In the genomic region with DNA sequence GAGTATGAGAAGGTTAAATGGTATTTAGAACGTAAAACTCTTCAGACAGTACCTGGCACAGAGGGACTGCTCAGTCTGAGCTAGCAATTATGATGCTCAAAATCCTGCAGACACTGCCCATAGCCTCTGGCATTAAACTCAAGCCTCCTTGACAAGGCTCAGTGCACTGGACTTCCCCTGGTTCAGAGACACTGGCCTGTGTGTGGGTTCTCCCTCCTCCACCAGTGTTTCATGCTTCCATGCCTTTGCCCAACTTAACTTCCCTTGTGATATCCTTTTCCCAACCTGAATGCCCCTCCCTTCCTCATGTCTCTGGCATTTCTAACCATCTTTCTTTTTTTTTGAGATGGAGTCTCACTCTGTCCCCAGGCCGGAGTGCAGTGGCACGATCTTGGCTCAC, we compare ENCODE assay signal across 18 cellular contexts.
"Had no signal": no experiment of that assay in that cellular context is flagged by ENCODE, and none has a peak within 500 bp of the region (broad histone marks: within the 10 kb centered on the region; RNA-seq: fewer than 3 reads in every experiment).

No MANE protein-coding gene starts in this region.

- H3K4me3 ChIP-seq: body of pancreas, colonic mucosa, left lung, tibial artery had no signal

- DNase-seq: activated CD8-positive, alpha-beta memory T cell treated with anti-CD3 and anti-CD28 coated beads, Interleukin-2, amount 10 ng/mL, durations not matched to agents 7 days and 5 days; activated naive CD4-positive, alpha-beta T cell treated with anti-CD3 and anti-CD28 coated beads, Interleukin-2, amount 50 U/mL, for 16 hours; activated T-cell treated with anti-CD3 and anti-CD28 coated beads, Interleukin-2, amount 50 U/mL, for 1 hour; amniotic stem cell; body of pancreas; caudate nucleus; colonic mucosa; left lung; mammary epithelial cell; nucleus accumbens; posterior cingulate gyrus; stimulated activated CD4-positive, alpha-beta T cell treated with anti-CD3 and anti-CD28 coated beads, Interleukin-2, amount 100 ng/mL, for 48 hours; stimulated activated naive B cell treated with anti-CD40 and anti-IgM and Interleukin-4, amounts not matched to agents 10 μg/mL and 1 μg/mL and 100 μg/mL, for 72 hours; SW 1271; tibial artery had no signal

- H3K27ac ChIP-seq: body of pancreas, colonic mucosa, left lung, tibial artery had no signal

- FAIRE-seq: keratinocyte had no signal

- H3K36me3 ChIP-seq: colonic mucosa, left lung had no signal

- H3K27ac Mint-ChIP-seq: activated CD8-positive, alpha-beta memory T cell treated with anti-CD3 and anti-CD28 coated beads, Interleukin-2, amount 10 ng/mL, durations not matched to agents 7 days and 5 days had no signal

- H3K4me3 Mint-ChIP-seq: activated CD8-positive, alpha-beta memory T cell treated with anti-CD3 and anti-CD28 coated beads, Interleukin-2, amount 10 ng/mL, durations not matched to agents 7 days and 5 days had no signal

- ATAC-seq: activated CD4-positive, CD25-positive, alpha-beta regulatory T cell treated with anti-CD3 and anti-CD28 coated beads, Interleukin-2, amount 50 U/mL, for 24 hours; activated CD8-positive, alpha-beta memory T cell treated with anti-CD3 and anti-CD28 coated beads, Interleukin-2, amount 10 ng/mL, durations not matched to agents 7 days and 5 days; body of pancreas; esophagus mucosa; left lung; stimulated activated naive B cell treated with anti-CD40 and anti-IgM and Interleukin-4, amounts not matched to agents 10 μg/mL and 1 μg/mL and 100 μg/mL, for 72 hours had no signal

- H3K9me3 ChIP-seq: body of pancreas, colonic mucosa, left lung, tibial artery had no signal

- H3K27me3 Mint-ChIP-seq: activated CD8-positive, alpha-beta memory T cell treated with anti-CD3 and anti-CD28 coated beads, Interleukin-2, amount 10 ng/mL, durations not matched to agents 7 days and 5 days; stimulated activated naive B cell treated with anti-CD40 and anti-IgM and Interleukin-4, amounts not matched to agents 10 μg/mL and 1 μg/mL and 100 μg/mL, for 72 hours had no signal

- H3K27me3 ChIP-seq: body of pancreas, colonic mucosa, left lung, tibial artery had no signal

- H3K9me3 Mint-ChIP-seq: stimulated activated naive B cell treated with anti-CD40 and anti-IgM and Interleukin-4, amounts not matched to agents 10 μg/mL and 1 μg/mL and 100 μg/mL, for 72 hours had no signal
